8 cellular contexts compared by ENCODE assay signal in the genomic region with DNA sequence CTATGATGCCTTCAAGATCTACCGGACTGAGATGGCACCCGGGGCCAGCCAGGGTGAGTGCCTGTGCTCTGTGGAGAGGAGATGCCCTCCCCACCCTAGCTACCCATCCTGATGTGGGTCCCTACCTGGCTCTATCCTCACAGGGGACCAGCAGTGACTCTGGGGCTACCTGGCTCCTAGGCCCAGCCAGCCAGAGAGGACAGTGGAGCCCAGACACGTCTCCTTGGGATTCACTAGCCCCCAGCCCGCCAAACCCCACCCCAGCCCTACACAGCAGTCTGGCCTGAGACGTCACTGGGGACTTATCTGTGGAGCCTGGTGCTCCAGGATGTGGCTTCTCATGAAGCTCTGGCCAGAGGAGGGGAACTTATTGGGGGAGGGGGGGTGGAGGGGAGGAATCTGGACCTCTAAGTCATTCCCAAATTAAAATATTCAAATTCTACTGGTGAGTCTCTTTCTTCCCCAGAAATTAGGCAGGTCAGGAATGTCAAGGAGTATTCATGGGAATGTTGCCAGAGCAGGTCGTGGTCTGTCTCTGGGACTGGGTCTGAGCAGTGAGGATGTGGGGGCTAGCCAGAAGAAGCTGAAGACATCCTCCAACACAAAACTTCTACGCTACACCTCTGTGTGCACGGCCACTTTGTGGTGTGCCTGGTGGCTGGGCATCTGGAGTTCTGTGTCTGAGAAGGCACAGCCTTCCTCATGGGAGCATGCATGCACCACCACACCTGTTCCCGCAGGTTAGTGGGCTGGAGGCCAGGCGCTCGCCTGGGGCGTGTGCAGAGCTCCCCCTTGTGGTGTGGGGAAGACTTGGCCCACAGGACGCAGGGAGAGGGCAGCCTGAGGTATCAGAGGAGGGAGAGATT. TPM values are rescaled to one million over a fixed set of nuclear protein-coding genes. Genes with fewer than 3 reads are reported as not detected.
A peak's percentile ranks its signal among the peaks of the same experiment; 100 is the strongest.
DNase-seq lines count a peak whose midpoint lies in the region; ATAC-seq and TF ChIP-seq lines count a peak whose summit lies in the region.

No MANE protein-coding gene starts in this region.

- CTCF ChIA-PET in HEK293T (lab: Yijun Ruan, JAX), result interaction anchor here (0.6 to 2.1 kb wide), 18 partner anchors 8 to 936 kb away, joined by 3 to 24 read pairs (median 6); partner anchors contain the start of genes PABPN1 and SLC22A17

- H3K27me3 ChIP-seq in OCI-LY1 (ENCODE audit: insufficient read depth, low read length) (peaks cover 3% of the 10 kb centered on the region; the same call in 1 of the 2 replicates), uterus (no peaks in the 10 kb centered on the region)

- TF ChIP-seq CTCF in C4-2B (conservative IDR thresholded peaks at IDR 0.05) (peak; percentile 94), OCI-LY1 (IDR thresholded peaks at IDR 0.05; ENCODE audit: low read length) (peak; percentile 92), fibroblast of villous mesenchyme (IDR thresholded peaks at IDR 0.05; ENCODE audit: insufficient read depth, low read depth, low read length) (peak; percentile 95), progenitor cell of endocrine pancreas (IDR thresholded peaks at IDR 0.05; ENCODE audit: unreplicated experiment) (peak; percentile 92), uterus (IDR thresholded peaks at IDR 0.05) (peak; percentile 84 to 89 (median 86))

- no peak overlapping the region for H3K4me3 ChIP-seq in OCI-LY1 (ENCODE audit: low read depth, low read length, poor library complexity, severe bottlenecking)
- H3K4me3 ChIP-seq in fibroblast of villous mesenchyme (ENCODE audit: low read depth, low read length), result no peak overlapping the region
- H3K4me3 ChIP-seq in uterus, result no peak overlapping the region

- no peak overlapping the region for H3K9ac ChIP-seq in OCI-LY1 (ENCODE audit: low read length)

- no peak overlapping the region for H3K4me2 ChIP-seq in OCI-LY1 (ENCODE audit: low read length)

- H3K36me3 ChIP-seq in OCI-LY1 (ENCODE audit: insufficient read depth, low read length) (no peaks in the 10 kb centered on the region), uterus (no peaks in the 10 kb centered on the region)

- no peaks in the 10 kb centered on the region for H3K9me3 Mint-ChIP-seq in progenitor cell of endocrine pancreas (ENCODE audit: low read depth)

- H3K9me3 ChIP-seq in OCI-LY1 (ENCODE audit: low read length) (no peaks in the 10 kb centered on the region), uterus (no peaks in the 10 kb centered on the region)

- peak; percentile 80 for DNase-seq in HEK293T (ENCODE audit: extremely low spot score)
- DNase-seq in activated T-cell treated with anti-CD3 and anti-CD28 coated beads, Interleukin-2, amount 50 U/mL, for 48 hours, result peak; percentile 71 to 77
- peak; percentile 43 for DNase-seq in fibroblast of villous mesenchyme (ENCODE audit: low read depth)
- peak; percentile 65 for DNase-seq in progenitor cell of endocrine pancreas (ENCODE audit: low spot score, unreplicated experiment)
- DNase-seq in uterus, result peak in 1 of 2 donors; percentile 54

- H3K4me1 ChIP-seq in OCI-LY1 (ENCODE audit: insufficient read depth, low read length, severe bottlenecking), result no peaks in the 10 kb centered on the region
- no peaks in the 10 kb centered on the region for H3K4me1 ChIP-seq in uterus

- intact Hi-C loops in uterus (cut with DNase I; ENCODE audit: low total_unique reads), result loop anchor here (5.0 kb wide), 1 partner anchor 52 kb away; no protein-coding TSS in a partner anchor

- H3K36me3 Mint-ChIP-seq in progenitor cell of endocrine pancreas (ENCODE audit: insufficient read depth), result no peaks in the 10 kb centered on the region

- no peaks in the 10 kb centered on the region for H4K20me1 ChIP-seq in OCI-LY1 (ENCODE audit: insufficient read depth, low read length)

- H3K9me2 ChIP-seq in OCI-LY1 (ENCODE audit: low read depth, low read length), result no peaks in the 10 kb centered on the region

- no peak overlapping the region for H3K27ac Mint-ChIP-seq in progenitor cell of endocrine pancreas

- POLR2A ChIA-PET in HEK293T (lab: Yijun Ruan, JAX), result interaction anchor here (0.5 to 1.6 kb wide), 8 partner anchors 53 to 285 kb away, joined by 3 to 10 read pairs (median 4); partner anchors contain the start of genes ACIN1, C14orf119, HOMEZ and PABPN1

- H2AFZ ChIP-seq in OCI-LY1 (ENCODE audit: low read length), result no peak overlapping the region

- H3F3A ChIP-seq in OCI-LY1 (ENCODE audit: insufficient read depth, low read length), result no peaks in the 10 kb centered on the region

- no peak overlapping the region for H3K27ac ChIP-seq in C4-2B
- no peak overlapping the region for H3K27ac ChIP-seq in OCI-LY1 (ENCODE audit: low read depth, low read length, poor library complexity, severe bottlenecking)
- no peak overlapping the region for H3K27ac ChIP-seq in uterus

- no peaks in the 10 kb centered on the region for H3K4me1 Mint-ChIP-seq in progenitor cell of endocrine pancreas (ENCODE audit: low read depth)

- H3K27me3 Mint-ChIP-seq in progenitor cell of endocrine pancreas, result peaks cover 50% of the 10 kb centered on the region

- H3K79me2 ChIP-seq in OCI-LY1 (ENCODE audit: insufficient read depth, low read length), result no peaks in the 10 kb centered on the region

- ATAC-seq in HG03196 (IDR thresholded peaks at IDR 0.05; ENCODE audit: unreplicated experiment), result no peak

- TF ChIP-seq POLR2A in uterus (IDR thresholded peaks at IDR 0.05), result no peak

- H3K4me3 Mint-ChIP-seq in progenitor cell of endocrine pancreas (ENCODE audit: low read depth), result no peak overlapping the region

TF ChIP-seq in HEK293T, 16 proteins besides CTCF, POLR2A, EP300 and RAD21:
- TF ChIP-seq SUZ12 (IDR thresholded peaks at IDR 0.05) (no peak), HDGF (IDR thresholded peaks at IDR 0.05; ENCODE audit: borderline replicate concordance) (no peak), BHLHE40 (IDR thresholded peaks at IDR 0.05; ENCODE audit: borderline replicate concordance) (no peak), FOXM1 (IDR thresholded peaks at IDR 0.05; ENCODE audit: borderline replicate concordance) (no peak), ZNF384 (IDR thresholded peaks at IDR 0.05) (no peak), L3MBTL2 (conservative IDR thresholded peaks at IDR 0.05) (no peak)

RNA-seq across cellular contexts. Expression of gene CMTM5, which starts 2.7 kb away (rescaled TPM):
- total RNA-seq in fibroblast of villous mesenchyme, result not detected in 2 replicates
- not detected in 2 replicates for total RNA-seq in progenitor cell of endocrine pancreas
- 10 to 100 TPM in 1 of 4 donors, 1 to 10 TPM in 2, not detected in 1; 1.3 to 14.9 (median 6.5) TPM for total RNA-seq in uterus

RNA-seq across cellular contexts. Expression of gene IL25, which starts 7.0 kb away (rescaled TPM):
- total RNA-seq in fibroblast of villous mesenchyme (not detected in 2 replicates), progenitor cell of endocrine pancreas (not detected in 2 replicates), uterus (not detected)

RNA-seq across cellular contexts. Expression of gene EFS, which starts 14.6 kb away (rescaled TPM):
- 7.7 and 7.8 TPM in 2 replicates for total RNA-seq in fibroblast of villous mesenchyme
- total RNA-seq in progenitor cell of endocrine pancreas, result 66.8 and 69.6 TPM in 2 replicates
- 10 to 100 TPM in 3 of 4 donors, 1 to 10 TPM in 1; 4.1 to 42.4 (median 21.7) TPM for total RNA-seq in uterus

RNA-seq across cellular contexts. Expression of gene SLC22A17, which starts 26.9 kb away (rescaled TPM):
- 14.8 and 16.4 TPM in 2 replicates for total RNA-seq in fibroblast of villous mesenchyme
- total RNA-seq in progenitor cell of endocrine pancreas, result 26.2 and 29.3 TPM in 2 replicates
- total RNA-seq in uterus, result 10 to 100 TPM; 30.6 to 49.4 (median 41.7) TPM

RNA-seq across cellular contexts. Expression of gene MYH6, which starts 28.5 kb away (rescaled TPM):
- not detected in 2 replicates for total RNA-seq in fibroblast of villous mesenchyme
- 0.04 and 0.07 TPM in 2 replicates for total RNA-seq in progenitor cell of endocrine pancreas
- total RNA-seq in uterus, result under 1 TPM in 1 of 4 donors, not detected in 3; 0.07 TPM
